8 cellular contexts compared by ENCODE assay signal in the genomic region with DNA sequence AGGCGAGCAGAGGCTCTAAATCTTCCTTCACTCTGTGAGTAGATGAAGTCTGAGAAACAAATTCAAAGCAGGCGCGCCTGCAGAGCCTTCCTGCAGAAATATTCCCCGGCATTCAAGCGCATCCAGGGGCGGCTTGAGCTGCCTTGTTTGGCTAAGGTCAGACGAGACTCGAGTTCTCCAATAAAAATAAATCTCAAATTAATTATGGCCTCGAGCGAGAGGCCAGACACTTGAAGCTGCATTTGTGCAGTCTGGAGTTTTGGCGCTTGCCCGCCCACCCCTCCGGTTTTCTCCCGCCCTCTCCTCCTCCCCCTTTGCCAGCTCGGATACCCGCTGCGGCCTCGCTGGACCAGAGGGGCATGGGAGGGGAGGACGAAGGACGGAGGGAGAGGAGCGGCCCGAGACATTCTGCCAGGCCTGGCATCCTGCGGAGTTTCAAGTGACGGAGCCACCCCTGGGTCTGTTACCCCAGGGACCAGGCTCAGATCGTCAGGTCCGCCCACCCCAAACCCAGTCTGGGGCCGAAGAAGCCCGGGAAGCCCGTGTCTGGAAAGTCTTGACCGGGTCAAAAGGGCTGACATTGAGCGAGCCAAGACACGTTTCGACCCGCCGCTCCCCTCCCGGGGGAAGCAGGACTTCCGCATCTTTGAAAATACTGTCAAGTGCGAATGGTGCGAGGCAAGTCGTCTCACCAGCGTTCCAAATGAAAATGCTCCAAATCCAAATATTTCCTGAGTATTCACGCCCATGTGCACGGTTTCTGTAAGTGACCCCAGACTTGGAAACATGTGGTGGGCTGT. TPM values are rescaled to one million over a fixed set of nuclear protein-coding genes. Genes with fewer than 3 reads are reported as not detected.
DNase-seq lines count a peak whose midpoint lies in the region; TF ChIP-seq lines count a peak whose summit lies in the region.
"Had no signal": no experiment of that assay in that cellular context is flagged by ENCODE, and none has a peak within 500 bp of the region (broad histone marks: within the 10 kb centered on the region; RNA-seq: fewer than 3 reads in every experiment).

No MANE protein-coding gene starts in this region.

- intact Hi-C loops in spleen (cut with DNase I; ENCODE audit: low total_unique reads): no loop called here

- H3K27me3 ChIP-seq in HUES48 (ENCODE audit: control insufficient read depth, insufficient read depth, low read length) (peaks cover 100% of the 10 kb centered on the region), spleen (replicated peaks in 1 of 7) (peaks cover 0 to 34% (median 16%) of the 10 kb centered on the region in 7 donors)

- no peak for TF ChIP-seq POLR2A in spleen (IDR thresholded peaks at IDR 0.05)

- WGBS in spleen, 5 donors: 61 to 74% (median 63%) methylated on average over 30 to 43 of the region's 43 CpGs

- no peak overlapping the region for H3K9ac ChIP-seq in HUES48 (ENCODE audit: low read depth, low read length)

- no peak overlapping the region for H3K27ac ChIP-seq in HUES48 (ENCODE audit: low read depth, low read length)
- peak overlapping the region in 6 of 8 donors; percentile 22 to 100 (median 100) for H3K27ac ChIP-seq in spleen

- no peak for TF ChIP-seq CTCF in spleen (IDR thresholded peaks at IDR 0.05 in 8 of 11, conservative IDR thresholded peaks at IDR 0.05 in 3 of 11)

- H3K4me3 ChIP-seq in HUES48 (ENCODE audit: low read depth, low read length) (peak overlapping the region; percentile 43), spleen (peak overlapping the region in 2 of 8 donors; percentile 7 to 94)

- DNase-seq in ecto neural progenitor cell (ENCODE audit: low spot score) (peak; percentile 54), islet precursor cell (peak; percentile 64), spleen (peak; percentile 75), NCI-H774 (lab: John Stamatoyannopoulos, UW) (no peak), HK-2 (ENCODE audit: unreplicated experiment) (no peak), NCI-H2081 treated with DMSO at 0.1 percent for 48 hours (lab: John Stamatoyannopoulos, UW) (no peak)
- DNase-seq: NK-92 treated with Interleukin-12 subunit alpha and Interleukin-12 subunit beta, amount 100 ng/mL, for 24 hours had no signal

- H3K36me3 ChIP-seq in HUES48 (ENCODE audit: control insufficient read depth, insufficient read depth, low read length): no peaks in the 10 kb centered on the region
- H3K36me3 ChIP-seq in spleen: no peaks in the 10 kb centered on the region

- H3K9me3 ChIP-seq in HUES48 (ENCODE audit: control insufficient read depth, insufficient read depth, low read length) (no peaks in the 10 kb centered on the region), spleen (no peaks in the 10 kb centered on the region)

- H3K4me1 ChIP-seq in HUES48 (ENCODE audit: control insufficient read depth, insufficient read depth, low read length): peaks cover 45% of the 10 kb centered on the region
- peaks cover 21 to 73% (median 55%) of the 10 kb centered on the region in 6 donors for H3K4me1 ChIP-seq in spleen

RNA-seq across cellular contexts. Expression of gene FLI1, which starts 3.7 kb away (rescaled TPM):
- total RNA-seq in spleen: 100 to 1,000 TPM; 125 to 270 (median 160) TPM
- polyA plus RNA-seq in spleen: 10 to 100 TPM; 45.8 to 74.2 (median 52.5) TPM

Comparison
In these comparisons a context has a peak if more than half of its experiments do, and no peak if none do; other contexts are left out.
1. DNase-seq: peak in ecto neural progenitor cell (single experiment), islet precursor cell (single experiment) and spleen (single experiment); none in NCI-H774 (single experiment), HK-2 (single experiment) and NCI-H2081 treated with DMSO at 0.1 percent for 48 hours (single experiment).